1 cellular context compared by ENCODE assay signal in genomic region chr2:109678724-109679201, GRCh38.
A peak's percentile ranks its signal among the peaks of the same experiment; 100 is the strongest.
TF ChIP-seq lines count a peak whose summit lies in the region.

No MANE protein-coding gene starts in this region.

TF ChIP-seq in HepG2, 621 proteins besides CTCF, POLR2A, EP300 and RAD21 (continued from another document):
- TF ChIP-seq ZNF598 (CRISPR knock-in tag; IDR thresholded peaks at IDR 0.05; ENCODE audit: borderline replicate concordance) (peak; percentile 41; the same call in 1 of the 2 replicates), HOXA3 (CRISPR knock-in tag; IDR thresholded peaks at IDR 0.05) (peak; percentile 48), KMT2A (CRISPR knock-in tag; IDR thresholded peaks at IDR 0.05) (0 out of 2 replicates have a peak, but pooled peaks have one; percentile 16), BRD4 (CRISPR knock-in tag; IDR thresholded peaks at IDR 0.05) (0 out of 2 replicates have a peak, but pooled peaks have one; percentile 66), ZNF501 (CRISPR knock-in tag; IDR thresholded peaks at IDR 0.05) (0 out of 2 replicates have a peak, but pooled peaks have one; percentile 29), ZNF687 (CRISPR knock-in tag; IDR thresholded peaks at IDR 0.05) (peak; percentile 42; the same call in 1 of the 2 replicates)
